Comparison of ENCODE assay signal across 8 cellular contexts in the genomic region with DNA sequence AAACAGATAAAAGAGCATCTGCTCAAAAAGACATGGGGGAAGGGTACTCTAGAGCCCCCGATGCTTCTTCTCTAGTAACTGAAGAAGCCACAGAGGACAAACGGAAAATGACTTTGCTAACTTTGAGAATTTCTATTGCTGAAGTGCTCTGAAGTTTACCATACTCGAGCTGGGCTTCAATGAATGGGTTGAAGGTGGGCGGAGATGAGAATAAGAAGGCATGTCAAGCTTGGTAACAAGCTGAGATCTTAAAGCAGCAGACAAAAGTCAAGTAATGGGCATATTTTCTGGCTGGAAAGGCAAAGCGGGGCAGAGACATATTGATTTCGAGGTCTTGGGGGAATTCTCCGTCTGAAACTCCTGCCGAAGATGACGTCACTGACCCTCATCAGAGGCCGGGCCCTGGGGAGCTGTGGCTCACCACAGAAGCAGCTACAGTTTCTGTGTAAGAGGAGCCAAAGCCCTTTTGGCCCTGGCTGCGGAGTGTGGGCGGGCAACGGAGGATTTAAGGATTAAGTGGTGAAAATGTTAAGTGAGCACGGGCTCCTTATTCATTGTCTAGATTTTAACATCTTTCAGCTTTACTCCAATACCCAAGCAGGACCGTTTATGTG.
DNase-seq lines count a peak whose midpoint lies in the region; ATAC-seq and TF ChIP-seq lines count a peak whose summit lies in the region.

No MANE protein-coding gene starts in this region.

- peak; percentile 82 for DNase-seq in EL
- DNase-seq in LHCN-M2 (ENCODE audit: low read depth): peak; percentile 87
- DNase-seq in glutamatergic neuron: peak; percentile 82
- no peak for DNase-seq in activated CD8-positive, alpha-beta T cell treated with anti-CD3 and anti-CD28 coated beads, Interleukin-2, amount 10 ng/mL, durations not matched to agents 7 days and 5 days
- no peak for DNase-seq in NOMO-1 treated with dmso at 0.1 percent for 144 hours (lab: John Stamatoyannopoulos, UW; ENCODE audit: unreplicated experiment)
- no peak for DNase-seq in stimulated activated CD8-positive, alpha-beta memory T cell treated with anti-CD3 and anti-CD28 coated beads, Interleukin-4, amount 100 ng/mL, for 48 hours

- ATAC-seq in GM21723 (IDR thresholded peaks at IDR 0.05; ENCODE audit: unreplicated experiment) (peak; percentile 98), SK-N-SH treated with all-trans-retinoic acid at 6 μM for 48 hours (no peak)
- ATAC-seq in activated CD8-positive, alpha-beta T cell treated with anti-CD3 and anti-CD28 coated beads, Interleukin-2, amount 10 ng/mL, durations not matched to agents 7 days and 5 days: no peak

- H3K27ac Mint-ChIP-seq in glutamatergic neuron (ENCODE audit: unreplicated experiment): peak overlapping the region; percentile 93
- no peak overlapping the region for H3K27ac Mint-ChIP-seq in activated CD8-positive, alpha-beta T cell treated with anti-CD3 and anti-CD28 coated beads, Interleukin-2, amount 10 ng/mL, durations not matched to agents 7 days and 5 days

- CTCF ChIA-PET in activated CD8-positive, alpha-beta T cell treated with anti-CD3 and anti-CD28 coated beads, Interleukin-2, amount 10 ng/mL, durations not matched to agents 7 days and 5 days (lab: Charles Lee): no interaction called here

- H3K4me1 Mint-ChIP-seq in glutamatergic neuron (ENCODE audit: low read depth, unreplicated experiment): peaks cover 29% of the 10 kb centered on the region
- no peaks in the 10 kb centered on the region for H3K4me1 Mint-ChIP-seq in activated CD8-positive, alpha-beta T cell treated with anti-CD3 and anti-CD28 coated beads, Interleukin-2, amount 10 ng/mL, durations not matched to agents 7 days and 5 days (ENCODE audit: low read depth)

- H3K27me3 Mint-ChIP-seq in glutamatergic neuron (ENCODE audit: unreplicated experiment): no peaks in the 10 kb centered on the region
- H3K27me3 Mint-ChIP-seq in activated CD8-positive, alpha-beta T cell treated with anti-CD3 and anti-CD28 coated beads, Interleukin-2, amount 10 ng/mL, durations not matched to agents 7 days and 5 days (ENCODE audit: low read depth): no peaks in the 10 kb centered on the region

- POLR2A ChIA-PET in activated CD8-positive, alpha-beta T cell treated with anti-CD3 and anti-CD28 coated beads, Interleukin-2, amount 10 ng/mL, durations not matched to agents 7 days and 5 days (lab: Charles Lee): no interaction called here

- H3K36me3 Mint-ChIP-seq in glutamatergic neuron (ENCODE audit: unreplicated experiment): no peaks in the 10 kb centered on the region
- no peaks in the 10 kb centered on the region for H3K36me3 Mint-ChIP-seq in activated CD8-positive, alpha-beta T cell treated with anti-CD3 and anti-CD28 coated beads, Interleukin-2, amount 10 ng/mL, durations not matched to agents 7 days and 5 days (ENCODE audit: low read depth)

- peak overlapping the region; percentile 73 for H3K4me3 Mint-ChIP-seq in glutamatergic neuron (ENCODE audit: unreplicated experiment)
- H3K4me3 Mint-ChIP-seq in activated CD8-positive, alpha-beta T cell treated with anti-CD3 and anti-CD28 coated beads, Interleukin-2, amount 10 ng/mL, durations not matched to agents 7 days and 5 days: no peak overlapping the region

- TF ChIP-seq CTCF in glutamatergic neuron (IDR thresholded peaks at IDR 0.05; ENCODE audit: partially characterized antibody, unreplicated experiment): no peak

- peaks cover 6% of the 10 kb centered on the region for H3K9me3 Mint-ChIP-seq in glutamatergic neuron (ENCODE audit: unreplicated experiment)
- H3K9me3 Mint-ChIP-seq in activated CD8-positive, alpha-beta T cell treated with anti-CD3 and anti-CD28 coated beads, Interleukin-2, amount 10 ng/mL, durations not matched to agents 7 days and 5 days (ENCODE audit: insufficient read depth): no peaks in the 10 kb centered on the region

TF ChIP-seq in SK-N-SH treated with all-trans-retinoic acid at 6 μM for 48 hours, 23 proteins besides CTCF, POLR2A, EP300 and RAD21 (continues in another document):
- TF ChIP-seq SNAI2 (CRISPR knock-in tag; IDR thresholded peaks at IDR 0.05): no peak
- no peak for TF ChIP-seq BACH2 (CRISPR knock-in tag; IDR thresholded peaks at IDR 0.05; ENCODE audit: borderline replicate concordance)
- no peak for TF ChIP-seq TOX (CRISPR knock-in tag; IDR thresholded peaks at IDR 0.05; ENCODE audit: borderline replicate concordance)
- no peak for TF ChIP-seq RARB (CRISPR knock-in tag; IDR thresholded peaks at IDR 0.05)
- TF ChIP-seq, protein P1, sequence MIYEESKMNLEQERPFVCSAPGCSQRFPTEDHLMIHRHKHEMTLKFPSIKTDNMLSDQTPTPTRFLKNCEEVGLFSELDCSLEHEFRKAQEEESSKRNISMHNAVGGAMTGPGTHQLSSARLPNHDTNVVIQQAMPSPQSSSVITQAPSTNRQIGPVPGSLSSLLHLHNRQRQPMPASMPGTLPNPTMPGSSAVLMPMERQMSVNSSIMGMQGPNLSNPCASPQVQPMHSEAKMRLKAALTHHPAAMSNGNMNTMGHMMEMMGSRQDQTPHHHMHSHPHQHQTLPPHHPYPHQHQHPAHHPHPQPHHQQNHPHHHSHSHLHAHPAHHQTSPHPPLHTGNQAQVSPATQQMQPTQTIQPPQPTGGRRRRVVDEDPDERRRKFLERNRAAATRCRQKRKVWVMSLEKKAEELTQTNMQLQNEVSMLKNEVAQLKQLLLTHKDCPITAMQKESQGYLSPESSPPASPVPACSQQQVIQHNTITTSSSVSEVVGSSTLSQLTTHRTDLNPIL (CRISPR knock-in tag; IDR thresholded peaks at IDR 0.05; ENCODE audit: low read depth): no peak
- TF ChIP-seq ZNF565 (CRISPR knock-in tag; conservative IDR thresholded peaks at IDR 0.05; ENCODE audit: low read depth): no peak
- TF ChIP-seq GLIS3 (CRISPR knock-in tag; IDR thresholded peaks at IDR 0.05): no peak
- TF ChIP-seq, protein P2, sequence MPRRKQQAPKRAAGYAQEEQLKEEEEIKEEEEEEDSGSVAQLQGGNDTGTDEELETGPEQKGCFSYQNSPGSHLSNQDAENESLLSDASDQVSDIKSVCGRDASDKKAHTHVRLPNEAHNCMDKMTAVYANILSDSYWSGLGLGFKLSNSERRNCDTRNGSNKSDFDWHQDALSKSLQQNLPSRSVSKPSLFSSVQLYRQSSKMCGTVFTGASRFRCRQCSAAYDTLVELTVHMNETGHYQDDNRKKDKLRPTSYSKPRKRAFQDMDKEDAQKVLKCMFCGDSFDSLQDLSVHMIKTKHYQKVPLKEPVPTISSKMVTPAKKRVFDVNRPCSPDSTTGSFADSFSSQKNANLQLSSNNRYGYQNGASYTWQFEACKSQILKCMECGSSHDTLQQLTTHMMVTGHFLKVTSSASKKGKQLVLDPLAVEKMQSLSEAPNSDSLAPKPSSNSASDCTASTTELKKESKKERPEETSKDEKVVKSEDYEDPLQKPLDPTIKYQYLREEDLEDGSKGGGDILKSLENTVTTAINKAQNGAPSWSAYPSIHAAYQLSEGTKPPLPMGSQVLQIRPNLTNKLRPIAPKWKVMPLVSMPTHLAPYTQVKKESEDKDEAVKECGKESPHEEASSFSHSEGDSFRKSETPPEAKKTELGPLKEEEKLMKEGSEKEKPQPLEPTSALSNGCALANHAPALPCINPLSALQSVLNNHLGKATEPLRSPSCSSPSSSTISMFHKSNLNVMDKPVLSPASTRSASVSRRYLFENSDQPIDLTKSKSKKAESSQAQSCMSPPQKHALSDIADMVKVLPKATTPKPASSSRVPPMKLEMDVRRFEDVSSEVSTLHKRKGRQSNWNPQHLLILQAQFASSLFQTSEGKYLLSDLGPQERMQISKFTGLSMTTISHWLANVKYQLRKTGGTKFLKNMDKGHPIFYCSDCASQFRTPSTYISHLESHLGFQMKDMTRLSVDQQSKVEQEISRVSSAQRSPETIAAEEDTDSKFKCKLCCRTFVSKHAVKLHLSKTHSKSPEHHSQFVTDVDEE (CRISPR knock-in tag; IDR thresholded peaks at IDR 0.05): no peak
- TF ChIP-seq, protein P3, sequence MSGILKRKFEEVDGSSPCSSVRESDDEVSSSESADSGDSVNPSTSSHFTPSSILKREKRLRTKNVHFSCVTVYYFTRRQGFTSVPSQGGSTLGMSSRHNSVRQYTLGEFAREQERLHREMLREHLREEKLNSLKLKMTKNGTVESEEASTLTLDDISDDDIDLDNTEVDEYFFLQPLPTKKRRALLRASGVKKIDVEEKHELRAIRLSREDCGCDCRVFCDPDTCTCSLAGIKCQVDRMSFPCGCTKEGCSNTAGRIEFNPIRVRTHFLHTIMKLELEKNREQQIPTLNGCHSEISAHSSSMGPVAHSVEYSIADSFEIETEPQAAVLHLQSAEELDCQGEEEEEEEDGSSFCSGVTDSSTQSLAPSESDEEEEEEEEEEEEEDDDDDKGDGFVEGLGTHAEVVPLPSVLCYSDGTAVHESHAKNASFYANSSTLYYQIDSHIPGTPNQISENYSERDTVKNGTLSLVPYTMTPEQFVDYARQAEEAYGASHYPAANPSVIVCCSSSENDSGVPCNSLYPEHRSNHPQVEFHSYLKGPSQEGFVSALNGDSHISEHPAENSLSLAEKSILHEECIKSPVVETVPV (CRISPR knock-in tag; IDR thresholded peaks at IDR 0.05): no peak
- TF ChIP-seq PPARA (CRISPR knock-in tag; IDR thresholded peaks at IDR 0.05; ENCODE audit: borderline replicate concordance): no peak
- no peak for TF ChIP-seq ZNF70 (CRISPR knock-in tag; IDR thresholded peaks at IDR 0.05)
- TF ChIP-seq, protein P4, sequence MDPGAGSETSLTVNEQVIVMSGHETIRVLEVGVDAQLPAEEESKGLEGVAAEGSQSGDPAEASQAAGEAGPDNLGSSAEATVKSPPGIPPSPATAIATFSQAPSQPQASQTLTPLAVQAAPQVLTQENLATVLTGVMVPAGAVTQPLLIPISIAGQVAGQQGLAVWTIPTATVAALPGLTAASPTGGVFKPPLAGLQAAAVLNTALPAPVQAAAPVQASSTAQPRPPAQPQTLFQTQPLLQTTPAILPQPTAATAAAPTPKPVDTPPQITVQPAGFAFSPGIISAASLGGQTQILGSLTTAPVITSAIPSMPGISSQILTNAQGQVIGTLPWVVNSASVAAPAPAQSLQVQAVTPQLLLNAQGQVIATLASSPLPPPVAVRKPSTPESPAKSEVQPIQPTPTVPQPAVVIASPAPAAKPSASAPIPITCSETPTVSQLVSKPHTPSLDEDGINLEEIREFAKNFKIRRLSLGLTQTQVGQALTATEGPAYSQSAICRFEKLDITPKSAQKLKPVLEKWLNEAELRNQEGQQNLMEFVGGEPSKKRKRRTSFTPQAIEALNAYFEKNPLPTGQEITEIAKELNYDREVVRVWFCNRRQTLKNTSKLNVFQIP (CRISPR knock-in tag; IDR thresholded peaks at IDR 0.05; ENCODE audit: borderline replicate concordance, low read depth): no peak

Comparison
In these comparisons a context has a peak if more than half of its experiments do, and no peak if none do; other contexts are left out.
1. DNase-seq: peak in EL (single experiment), LHCN-M2 (single experiment) and glutamatergic neuron (single experiment); none in activated CD8-positive, alpha-beta T cell treated with anti-CD3 and anti-CD28 coated beads, Interleukin-2, amount 10 ng/mL, durations not matched to agents 7 days and 5 days (single experiment), NOMO-1 treated with dmso at 0.1 percent for 144 hours (single experiment) and stimulated activated CD8-positive, alpha-beta memory T cell treated with anti-CD3 and anti-CD28 coated beads, Interleukin-4, amount 100 ng/mL, for 48 hours (single experiment).